In the genomic region with DNA sequence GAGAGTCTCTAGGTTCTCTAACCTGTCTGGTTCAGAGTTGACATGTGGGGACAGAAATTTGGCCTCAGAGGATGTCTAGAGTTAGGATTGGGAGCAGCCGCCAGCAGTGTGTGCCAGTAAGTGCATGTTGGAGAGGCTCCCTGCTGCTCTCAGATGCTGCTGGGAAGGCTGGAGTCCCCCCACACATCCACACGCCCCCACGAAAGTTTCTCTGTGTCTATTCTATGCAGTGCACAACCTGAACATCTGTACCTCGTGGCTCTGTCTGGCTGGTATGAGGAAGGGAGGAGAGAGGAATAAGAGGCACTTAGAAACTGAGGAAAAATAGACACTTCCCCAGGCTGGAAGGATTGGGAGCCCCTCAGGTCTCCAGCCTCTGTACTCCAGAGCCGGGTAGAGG, we compare ENCODE assay signal across 29 cellular contexts.
"Had no signal": no experiment of that assay in that cellular context is flagged by ENCODE, and none has a peak within 500 bp of the region (broad histone marks: within the 10 kb centered on the region; RNA-seq: fewer than 3 reads in every experiment).

No MANE protein-coding gene starts in this region.

- H3K27ac ChIP-seq: ascending aorta, cardiac muscle cell, WERI-Rb-1 had no signal

- FAIRE-seq: bronchial epithelial cell, TTC549 had no signal

- H3K9me3 ChIP-seq: ascending aorta had no signal

- ATAC-seq: activated CD4-positive, alpha-beta T cell treated with anti-CD3 and anti-CD28 coated beads for 36 hours; activated CD4-positive, CD25-positive, alpha-beta regulatory T cell treated with anti-CD3 and anti-CD28 coated beads, Interleukin-2, amount 50 U/mL, for 24 hours; activated CD8-positive, alpha-beta memory T cell treated with anti-CD3 and anti-CD28 coated beads, Interleukin-2, amount 10 ng/mL, durations not matched to agents 7 days and 5 days; activated CD8-positive, alpha-beta T cell treated with anti-CD3 and anti-CD28 coated beads, Interleukin-2, amount 10 ng/mL, durations not matched to agents 7 days and 5 days; activated naive CD8-positive, alpha-beta T cell treated with anti-CD3 and anti-CD28 coated beads, Interleukin-2, amount 50 U/mL, for 24 hours had no signal

- H3K4me3 ChIP-seq: ascending aorta, cardiac muscle cell had no signal

- H3K27me3 ChIP-seq: ascending aorta, cardiac muscle cell had no signal

- H3K4me1 ChIP-seq: ascending aorta had no signal

- H3K36me3 ChIP-seq: ascending aorta, cardiac muscle cell, WERI-Rb-1 had no signal

- DNase-seq: activated CD4-positive, alpha-beta memory T cell treated with anti-CD3 and anti-CD28 coated beads, Interleukin-2, amount 10 ng/mL, durations not matched to agents 7 days and 5 days; activated CD4-positive, alpha-beta T cell treated with anti-CD3 and anti-CD28 coated beads for 1 hour; activated CD4-positive, alpha-beta T cell treated with anti-CD3 and anti-CD28 coated beads for 36 hours; activated CD4-positive, alpha-beta T cell treated with anti-CD3 and anti-CD28 coated beads for 48 hours; activated CD4-positive, alpha-beta T cell treated with anti-CD3 and anti-CD28 coated beads, Interleukin-2, amount 10 ng/mL, durations not matched to agents 7 days and 5 days; activated CD4-positive, alpha-beta T cell treated with anti-CD3 and anti-CD28 coated beads, Interleukin-2, amount 50 U/mL, for 48 hours; activated CD4-positive, CD25-positive, alpha-beta regulatory T cell; activated CD8-positive, alpha-beta memory T cell treated with anti-CD3 and anti-CD28 coated beads for 24 hours; activated CD8-positive, alpha-beta memory T cell treated with anti-CD3 and anti-CD28 coated beads, Interleukin-2, amount 10 ng/mL, durations not matched to agents 7 days and 5 days; activated CD8-positive, alpha-beta memory T cell treated with anti-CD3 and anti-CD28 coated beads, Interleukin-2, amount 50 U/mL, for 48 hours; activated CD8-positive, alpha-beta T cell treated with anti-CD3 and anti-CD28 coated beads, Interleukin-2, amount 10 ng/mL, durations not matched to agents 7 days and 5 days; activated effector memory CD4-positive, alpha-beta T cell treated with Interleukin-2 at 50 U/mL for 16 hours; activated gamma-delta T cell; activated naive CD4-positive, alpha-beta T cell treated with anti-CD3 and anti-CD28 coated beads, Interleukin-2, amount 10 ng/mL, durations not matched to agents 7 days and 5 days; activated naive CD4-positive, alpha-beta T cell treated with Interleukin-2 at 50 U/mL for 16 hours; activated naive CD8-positive, alpha-beta T cell treated with anti-CD3 and anti-CD28 coated beads, Interleukin-2, amount 10 ng/mL, durations not matched to agents 7 days and 5 days; activated naive CD8-positive, alpha-beta T cell treated with anti-CD3 and anti-CD28 coated beads, Interleukin-2, amount 50 U/mL, for 24 hours; activated T-cell treated with anti-CD3 and anti-CD28 coated beads, Interleukin-2, amount 50 U/mL, for 24 hours; activated T-cell treated with anti-CD3 and anti-CD28 coated beads, Interleukin-2, amount 50 U/mL, for 48 hours; amygdala; anterior cingulate cortex; T-helper 2 cell; T-helper 9 cell; WERI-Rb-1 had no signal
